8 cellular contexts compared by ENCODE assay signal in the genomic region with DNA sequence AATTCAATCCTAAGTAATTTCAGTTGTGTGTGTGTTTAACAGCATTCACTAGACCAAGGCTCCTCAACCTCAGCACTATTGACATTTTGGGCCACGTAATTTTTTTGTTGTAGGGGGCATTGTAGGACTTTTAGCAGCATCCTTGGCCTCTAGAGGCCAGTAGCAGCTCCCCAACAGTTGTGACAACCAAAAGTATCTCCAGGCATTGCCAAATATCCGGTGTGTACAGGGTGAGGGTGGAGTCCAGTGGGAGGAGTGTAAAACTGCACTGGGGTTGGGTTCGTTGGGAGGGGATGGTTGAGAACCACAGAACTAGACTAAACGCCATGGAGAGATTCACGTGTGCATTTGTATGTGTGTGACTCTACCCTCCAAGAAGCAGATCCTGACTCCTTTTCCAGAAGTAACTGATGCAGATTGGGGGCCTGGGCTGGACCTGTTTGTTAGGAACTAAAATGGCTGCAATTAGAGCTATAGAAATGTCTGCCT. TPM values are rescaled to one million over a fixed set of nuclear protein-coding genes. Genes with fewer than 3 reads are reported as not detected.
DNase-seq lines count a peak whose midpoint lies in the region; ATAC-seq and TF ChIP-seq lines count a peak whose summit lies in the region.

No MANE protein-coding gene starts in this region.

- TF ChIP-seq CTCF in AG04450 (IDR thresholded peaks at IDR 0.05; ENCODE audit: low read depth, low read length) (peak; percentile 49), liver (IDR thresholded peaks at IDR 0.05; ENCODE audit: low read depth, low read length, missing input control) (peak; percentile 33), mesothelial cell of epicardium (IDR thresholded peaks at IDR 0.05; ENCODE audit: unreplicated experiment) (no peak)

- no peak overlapping the region for H3K9ac ChIP-seq in liver (ENCODE audit: low read depth in 1 of 2, low read length in 2 of 2)

- H3K27me3 ChIP-seq in AG04450 (ENCODE audit: control insufficient read depth, insufficient read depth, low read length) (no peaks in the 10 kb centered on the region), liver (ENCODE audit: control insufficient read depth in 4 of 4, insufficient read depth in 4 of 4, low read length in 3 of 4) (no peaks in the 10 kb centered on the region)

- CTCF ChIA-PET in AG04450 (lab: Charles Lee): interaction anchor here (1.3 kb wide), 1 partner anchor 112 kb away, joined by 4 read pairs; no protein-coding TSS in a partner anchor

- no peak overlapping the region for H3K27ac Mint-ChIP-seq in mesothelial cell of epicardium

- H3K27me3 Mint-ChIP-seq in mesothelial cell of epicardium (ENCODE audit: low read depth): no peaks in the 10 kb centered on the region

- H3K4me3 ChIP-seq in AG04450 (ENCODE audit: low read depth, low read length) (no peak overlapping the region), liver (ENCODE audit: low read depth in 1 of 3, low read length in 3 of 3) (no peak overlapping the region)

- H3K4me1 ChIP-seq in liver (ENCODE audit: control insufficient read depth in 4 of 4, insufficient read depth in 4 of 4, low read length in 3 of 4): peaks cover 0 to 4% (median 3%) of the 10 kb centered on the region in 4 donors

- WGBS in liver: 23% methylated on average over 5 of the region's 5 CpGs

- peak; percentile 52 to 66 for TF ChIP-seq RAD21 in liver (IDR thresholded peaks at IDR 0.05)

- H3K9me3 ChIP-seq in AG04450 (ENCODE audit: control insufficient read depth, insufficient read depth, low read length) (no peaks in the 10 kb centered on the region), liver (ENCODE audit: control insufficient read depth in 4 of 4, low read length in 3 of 4) (no peaks in the 10 kb centered on the region)

- H3K36me3 ChIP-seq in liver (ENCODE audit: control insufficient read depth in 4 of 4, insufficient read depth in 3 of 4, low read depth in 1 of 4, low read length in 3 of 4): no peaks in the 10 kb centered on the region

- H3K4me3 Mint-ChIP-seq in mesothelial cell of epicardium: no peak overlapping the region

- POLR2A ChIA-PET in AG04450 (lab: Yijun Ruan, JAX): no interaction called here

- ATAC-seq in GM18508 (IDR thresholded peaks at IDR 0.05; ENCODE audit: insufficient read depth, unreplicated experiment): peak; percentile 59
- peak; percentile 84 for ATAC-seq in HG03432 (IDR thresholded peaks at IDR 0.05; ENCODE audit: unreplicated experiment)

- DNase-seq in AG04450 (ENCODE audit: low read depth, low spot score) (no peak), SK-N-DZ (ENCODE audit: low spot score) (peak; percentile 31), amniotic epithelial cell (ENCODE audit: low read depth) (peak; percentile 73), iPS-NIHi7 (ENCODE audit: extremely low spot score) (no peak), mesothelial cell of epicardium (ENCODE audit: low spot score in 2 of 2, unreplicated experiment in 2 of 2) (no peak)

- H3K4me1 Mint-ChIP-seq in mesothelial cell of epicardium: peaks cover 2% of the 10 kb centered on the region

- no peaks in the 10 kb centered on the region for H3K36me3 Mint-ChIP-seq in mesothelial cell of epicardium

- H3K27ac ChIP-seq in AG04450 (ENCODE audit: low read depth, low read length) (no peak overlapping the region), liver (ENCODE audit: low read depth in 1 of 2, low read length in 2 of 2) (no peak overlapping the region)

- H3K9me3 Mint-ChIP-seq in mesothelial cell of epicardium: no peaks in the 10 kb centered on the region

TF ChIP-seq in liver, 16 proteins besides CTCF, POLR2A, EP300 and RAD21:
- no peak for TF ChIP-seq HNF4G (IDR thresholded peaks at IDR 0.05)
- TF ChIP-seq EGR1 (IDR thresholded peaks at IDR 0.05; ENCODE audit: low read depth in 2 of 2): no peak
- peak; percentile 49 to 67 for TF ChIP-seq GABPA (IDR thresholded peaks at IDR 0.05 in 1 of 2, conservative IDR thresholded peaks at IDR 0.05 in 1 of 2)
- peak; percentile 15 to 60 for TF ChIP-seq HNF4A (conservative IDR thresholded peaks at IDR 0.05)
- no peak for TF ChIP-seq NR2F2 (IDR thresholded peaks at IDR 0.05)
- TF ChIP-seq SP1 (IDR thresholded peaks at IDR 0.05): peak; percentile 49
- peak; percentile 19 to 46 for TF ChIP-seq RXRA (IDR thresholded peaks at IDR 0.05)
- TF ChIP-seq, protein P1, sequence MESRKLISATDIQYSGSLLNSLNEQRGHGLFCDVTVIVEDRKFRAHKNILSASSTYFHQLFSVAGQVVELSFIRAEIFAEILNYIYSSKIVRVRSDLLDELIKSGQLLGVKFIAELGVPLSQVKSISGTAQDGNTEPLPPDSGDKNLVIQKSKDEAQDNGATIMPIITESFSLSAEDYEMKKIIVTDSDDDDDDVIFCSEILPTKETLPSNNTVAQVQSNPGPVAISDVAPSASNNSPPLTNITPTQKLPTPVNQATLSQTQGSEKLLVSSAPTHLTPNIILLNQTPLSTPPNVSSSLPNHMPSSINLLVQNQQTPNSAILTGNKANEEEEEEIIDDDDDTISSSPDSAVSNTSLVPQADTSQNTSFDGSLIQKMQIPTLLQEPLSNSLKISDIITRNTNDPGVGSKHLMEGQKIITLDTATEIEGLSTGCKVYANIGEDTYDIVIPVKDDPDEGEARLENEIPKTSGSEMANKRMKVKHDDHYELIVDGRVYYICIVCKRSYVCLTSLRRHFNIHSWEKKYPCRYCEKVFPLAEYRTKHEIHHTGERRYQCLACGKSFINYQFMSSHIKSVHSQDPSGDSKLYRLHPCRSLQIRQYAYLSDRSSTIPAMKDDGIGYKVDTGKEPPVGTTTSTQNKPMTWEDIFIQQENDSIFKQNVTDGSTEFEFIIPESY (IDR thresholded peaks at IDR 0.05): no peak
- TF ChIP-seq TAF1 (conservative IDR thresholded peaks at IDR 0.05): no peak

RNA-seq across cellular contexts. Expression of gene PHF21A, which starts 5.9 kb away (rescaled TPM):
- polyA plus RNA-seq in AG04450 (2011; rRNA removed) (29.0 and 29.2 TPM in 2 replicates), liver (1 to 10 TPM; 3.6 to 6.0 TPM)
- 21.3 and 27.5 TPM in 2 replicates for polyA minus RNA-seq in AG04450 (2011; rRNA and poly(A)+ RNA removed)
- 21.3 and 23.1 TPM in 2 replicates for polyA plus RNA-seq in SK-N-DZ (2014; cell fraction: cytosol; rRNA removed)
- polyA plus RNA-seq in SK-N-DZ (2014; cell fraction: nucleus; rRNA removed): 39.8 and 51.8 TPM in 2 replicates
- total RNA-seq in liver (1 to 10 TPM; 6.4 to 8.5 TPM), mesothelial cell of epicardium (102 to 110 TPM (median 106 TPM) in 3 replicates)

Comparison
In these comparisons a context has a peak if more than half of its experiments do, and no peak if none do; other contexts are left out.
1. DNase-seq: peak in SK-N-DZ (single experiment) and amniotic epithelial cell (single experiment); none in AG04450 (single experiment), iPS-NIHi7 (single experiment) and mesothelial cell of epicardium (0 of 2).
2. RNA of gene PHF21A, which starts 5.9 kb away (total RNA-seq): 102 to 110 TPM in mesothelial cell of epicardium; 6.4 to 8.5 TPM in liver; every median in the first group is over 10 times any median in the second.